ENCODE assay signal across 1 cellular context in the genomic region with DNA sequence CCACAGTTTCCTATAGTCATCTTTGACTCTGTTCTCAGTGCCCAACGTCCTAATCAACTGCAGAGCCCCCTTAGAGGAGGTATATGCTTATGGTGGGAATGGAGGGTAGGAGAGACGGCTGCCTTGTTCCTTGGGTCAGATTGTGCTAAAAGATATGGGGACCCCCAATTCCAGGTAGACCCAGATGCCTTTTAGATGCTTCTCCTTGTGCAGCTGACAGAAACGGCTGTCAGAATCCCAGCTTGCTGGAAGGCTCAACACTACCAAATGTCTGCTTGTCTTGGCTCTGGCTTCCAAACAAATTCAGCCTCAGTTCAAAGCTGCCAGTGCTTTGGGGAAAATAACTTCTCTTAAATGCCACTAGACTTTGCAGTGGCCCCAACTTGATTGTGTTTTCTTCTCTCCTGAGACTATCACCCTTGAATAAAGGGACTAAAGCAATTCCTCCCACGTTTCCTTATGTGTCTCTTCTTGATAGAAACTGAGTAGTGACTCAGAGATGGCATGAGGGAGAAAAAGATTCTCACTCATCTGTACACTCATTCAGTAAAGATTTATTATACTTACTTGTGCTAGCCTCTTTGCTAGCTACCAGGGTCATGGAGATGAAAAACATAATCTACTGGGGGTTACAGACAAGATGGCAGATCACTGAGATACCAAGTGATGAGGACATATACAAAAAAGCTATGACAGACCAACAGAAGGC.
TF ChIP-seq lines count a peak whose summit lies in the region.

No MANE protein-coding gene starts in this region.

TF ChIP-seq in GM12878, 131 proteins besides CTCF, POLR2A, EP300 and RAD21 (continued from another document):
- TF ChIP-seq, protein P1, sequence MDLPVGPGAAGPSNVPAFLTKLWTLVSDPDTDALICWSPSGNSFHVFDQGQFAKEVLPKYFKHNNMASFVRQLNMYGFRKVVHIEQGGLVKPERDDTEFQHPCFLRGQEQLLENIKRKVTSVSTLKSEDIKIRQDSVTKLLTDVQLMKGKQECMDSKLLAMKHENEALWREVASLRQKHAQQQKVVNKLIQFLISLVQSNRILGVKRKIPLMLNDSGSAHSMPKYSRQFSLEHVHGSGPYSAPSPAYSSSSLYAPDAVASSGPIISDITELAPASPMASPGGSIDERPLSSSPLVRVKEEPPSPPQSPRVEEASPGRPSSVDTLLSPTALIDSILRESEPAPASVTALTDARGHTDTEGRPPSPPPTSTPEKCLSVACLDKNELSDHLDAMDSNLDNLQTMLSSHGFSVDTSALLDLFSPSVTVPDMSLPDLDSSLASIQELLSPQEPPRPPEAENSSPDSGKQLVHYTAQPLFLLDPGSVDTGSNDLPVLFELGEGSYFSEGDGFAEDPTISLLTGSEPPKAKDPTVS (IDR thresholded peaks at IDR 0.05; ENCODE audit: low read depth, low read length) = no peak
- TF ChIP-seq SRF (IDR thresholded peaks at IDR 0.05; ENCODE audit: low read depth in 2 of 2, low read length in 2 of 2) = no peak
- no peak for TF ChIP-seq CREB1 (IDR thresholded peaks at IDR 0.05; ENCODE audit: low read depth)
- TF ChIP-seq STAT3 (IDR thresholded peaks at IDR 0.05; ENCODE audit: low read depth, low read length) = no peak
- TF ChIP-seq TCF12 (IDR thresholded peaks at IDR 0.05; ENCODE audit: low read depth, low read length) = no peak
- TF ChIP-seq FOS (IDR thresholded peaks at IDR 0.05; ENCODE audit: borderline replicate concordance, extremely low read depth, insufficient read length) = no peak
- TF ChIP-seq, protein P2, sequence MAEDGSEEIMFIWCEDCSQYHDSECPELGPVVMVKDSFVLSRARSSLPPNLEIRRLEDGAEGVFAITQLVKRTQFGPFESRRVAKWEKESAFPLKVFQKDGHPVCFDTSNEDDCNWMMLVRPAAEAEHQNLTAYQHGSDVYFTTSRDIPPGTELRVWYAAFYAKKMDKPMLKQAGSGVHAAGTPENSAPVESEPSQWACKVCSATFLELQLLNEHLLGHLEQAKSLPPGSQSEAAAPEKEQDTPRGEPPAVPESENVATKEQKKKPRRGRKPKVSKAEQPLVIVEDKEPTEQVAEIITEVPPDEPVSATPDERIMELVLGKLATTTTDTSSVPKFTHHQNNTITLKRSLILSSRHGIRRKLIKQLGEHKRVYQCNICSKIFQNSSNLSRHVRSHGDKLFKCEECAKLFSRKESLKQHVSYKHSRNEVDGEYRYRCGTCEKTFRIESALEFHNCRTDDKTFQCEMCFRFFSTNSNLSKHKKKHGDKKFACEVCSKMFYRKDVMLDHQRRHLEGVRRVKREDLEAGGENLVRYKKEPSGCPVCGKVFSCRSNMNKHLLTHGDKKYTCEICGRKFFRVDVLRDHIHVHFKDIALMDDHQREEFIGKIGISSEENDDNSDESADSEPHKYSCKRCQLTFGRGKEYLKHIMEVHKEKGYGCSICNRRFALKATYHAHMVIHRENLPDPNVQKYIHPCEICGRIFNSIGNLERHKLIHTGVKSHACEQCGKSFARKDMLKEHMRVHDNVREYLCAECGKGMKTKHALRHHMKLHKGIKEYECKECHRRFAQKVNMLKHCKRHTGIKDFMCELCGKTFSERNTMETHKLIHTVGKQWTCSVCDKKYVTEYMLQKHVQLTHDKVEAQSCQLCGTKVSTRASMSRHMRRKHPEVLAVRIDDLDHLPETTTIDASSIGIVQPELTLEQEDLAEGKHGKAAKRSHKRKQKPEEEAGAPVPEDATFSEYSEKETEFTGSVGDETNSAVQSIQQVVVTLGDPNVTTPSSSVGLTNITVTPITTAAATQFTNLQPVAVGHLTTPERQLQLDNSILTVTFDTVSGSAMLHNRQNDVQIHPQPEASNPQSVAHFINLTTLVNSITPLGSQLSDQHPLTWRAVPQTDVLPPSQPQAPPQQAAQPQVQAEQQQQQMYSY (CRISPR knock-in tag; IDR thresholded peaks at IDR 0.05) = no peak
TF ChIP-seq in GM12878: peak in this region for 0.
